18 cellular contexts compared by ENCODE assay signal in genomic region chr20:52800734-52801627, GRCh38.
A peak's percentile ranks its signal among the peaks of the same experiment; 100 is the strongest.
DNase-seq lines count a peak whose midpoint lies in the region; ATAC-seq and TF ChIP-seq lines count a peak whose summit lies in the region.
"Had no signal": no experiment of that assay in that cellular context is flagged by ENCODE, and none has a peak within 500 bp of the region (broad histone marks: within the 10 kb centered on the region; RNA-seq: fewer than 3 reads in every experiment).

No MANE protein-coding gene starts in this region.

- DNase-seq in left ventricle myocardium inferior (no peak), heart left ventricle (no peak), fibroblast of mammary gland (ENCODE audit: low read depth) (peak; percentile 15), aorta (no peak), thyroid gland (no peak)
- no peak for DNase-seq in stimulated activated CD4-positive, alpha-beta T cell treated with anti-CD3 and anti-CD28 coated beads, Interleukin-4, amount 100 ng/mL, for 4 hours
- DNase-seq in activated T-helper 1 cell treated with anti-CD3 and anti-CD28 coated beads, Interleukin-12 subunit alpha, Interleukin-12 subunit beta, Interleukin-2, Interleukin-4 antibody, amounts not matched to agents 30 ng/mL and 10 ng/mL and 1 ng/mL, durations not matched to agents 14 hours and 24 hours and 36 hours (ENCODE audit: low spot score), result no peak
- DNase-seq: Calu3; CD4-positive, CD25-positive, alpha-beta regulatory T cell; DMS79 treated with DMSO at 0.1 percent for 48 hours; H9; Karpas-422; NCI-H1105 treated with DMSO at 0.1 percent for 48 hours; NCI-H1930; NCI-H2171 treated with DMSO at 0.1 percent for 48 hours; RPMI8226 had no signal

- intact Hi-C loops in left ventricle myocardium inferior (cut with micrococcal nuclease), result no loop called here
- intact Hi-C loops in heart left ventricle (cut with DNase I), result no loop called here
- intact Hi-C loops in aorta (cut with DNase I), result no loop called here
- intact Hi-C loops in thyroid gland (cut with DNase I), result no loop called here
- intact Hi-C loops in activated T-helper 1 cell treated with anti-CD3 and anti-CD28 coated beads, Interleukin-12 subunit alpha, Interleukin-12 subunit beta, Interleukin-2, Interleukin-4 antibody, amounts not matched to agents 30 ng/mL and 10 ng/mL and 1 ng/mL, durations not matched to agents 14 hours and 24 hours and 36 hours (cut with micrococcal nuclease), result no loop called here

- no peak overlapping the region for H3K4me3 ChIP-seq in left ventricle myocardium inferior
- no peak overlapping the region for H3K4me3 ChIP-seq in heart left ventricle
- H3K4me3 ChIP-seq in fibroblast of mammary gland (ENCODE audit: control insufficient read depth, low read depth, low read length), result no peak overlapping the region
- H3K4me3 ChIP-seq in aorta (ENCODE audit: low read length in 2 of 2), result no peak overlapping the region
- H3K4me3 ChIP-seq in thyroid gland (replicated peaks in 1 of 3), result no peak overlapping the region
- H3K4me3 ChIP-seq: A549 had no signal

- H3K27me3 ChIP-seq in left ventricle myocardium inferior (ENCODE audit: low read depth) (no peaks in the 10 kb centered on the region), heart left ventricle (no peaks in the 10 kb centered on the region), aorta (ENCODE audit: control insufficient read depth in 1 of 2, insufficient read depth in 2 of 2, low read length in 1 of 2) (no peaks in the 10 kb centered on the region), thyroid gland (no peaks in the 10 kb centered on the region)

- H3K4me3 Mint-ChIP-seq in activated T-helper 1 cell treated with anti-CD3 and anti-CD28 coated beads, Interleukin-12 subunit alpha, Interleukin-12 subunit beta, Interleukin-2, Interleukin-4 antibody, amounts not matched to agents 30 ng/mL and 10 ng/mL and 1 ng/mL, durations not matched to agents 14 hours and 24 hours and 36 hours, result no peak overlapping the region
- H3K4me3 Mint-ChIP-seq: CD4-positive, CD25-positive, alpha-beta regulatory T cell; H9 had no signal

- no peaks in the 10 kb centered on the region for H3K9me3 Mint-ChIP-seq in activated T-helper 1 cell treated with anti-CD3 and anti-CD28 coated beads, Interleukin-12 subunit alpha, Interleukin-12 subunit beta, Interleukin-2, Interleukin-4 antibody, amounts not matched to agents 30 ng/mL and 10 ng/mL and 1 ng/mL, durations not matched to agents 14 hours and 24 hours and 36 hours
- H3K9me3 Mint-ChIP-seq: CD4-positive, CD25-positive, alpha-beta regulatory T cell; H9 had no signal

- H3K36me3 ChIP-seq in left ventricle myocardium inferior, result no peaks in the 10 kb centered on the region
- H3K36me3 ChIP-seq in heart left ventricle, result no peaks in the 10 kb centered on the region
- H3K36me3 ChIP-seq in aorta (ENCODE audit: control insufficient read depth in 1 of 2, insufficient read depth in 2 of 2, low read length in 1 of 2), result no peaks in the 10 kb centered on the region
- no peaks in the 10 kb centered on the region for H3K36me3 ChIP-seq in thyroid gland

- no peaks in the 10 kb centered on the region for H3K4me1 Mint-ChIP-seq in activated T-helper 1 cell treated with anti-CD3 and anti-CD28 coated beads, Interleukin-12 subunit alpha, Interleukin-12 subunit beta, Interleukin-2, Interleukin-4 antibody, amounts not matched to agents 30 ng/mL and 10 ng/mL and 1 ng/mL, durations not matched to agents 14 hours and 24 hours and 36 hours (ENCODE audit: low read depth)
- H3K4me1 Mint-ChIP-seq: CD4-positive, CD25-positive, alpha-beta regulatory T cell; H9 had no signal

- H3K9me3 ChIP-seq in left ventricle myocardium inferior (replicated peaks), result no peaks in the 10 kb centered on the region
- no peaks in the 10 kb centered on the region for H3K9me3 ChIP-seq in heart left ventricle
- no peaks in the 10 kb centered on the region for H3K9me3 ChIP-seq in aorta (ENCODE audit: control insufficient read depth, low read length)
- no peaks in the 10 kb centered on the region for H3K9me3 ChIP-seq in thyroid gland
- H3K9me3 ChIP-seq: A549 had no signal

- H3K27ac ChIP-seq in left ventricle myocardium inferior (replicated peaks) (peak overlapping the region; percentile 39), heart left ventricle (no peak overlapping the region), VCaP (peak overlapping the region; percentile 61), aorta (ENCODE audit: low read depth in 1 of 2, low read length in 2 of 2) (no peak overlapping the region), thyroid gland (no peak overlapping the region)
- H3K27ac ChIP-seq: A549 had no signal

- peaks cover 1% of the 10 kb centered on the region for H3K27me3 Mint-ChIP-seq in activated T-helper 1 cell treated with anti-CD3 and anti-CD28 coated beads, Interleukin-12 subunit alpha, Interleukin-12 subunit beta, Interleukin-2, Interleukin-4 antibody, amounts not matched to agents 30 ng/mL and 10 ng/mL and 1 ng/mL, durations not matched to agents 14 hours and 24 hours and 36 hours (ENCODE audit: insufficient read depth)

- 69 to 77% (median 73%) methylated on average over 6 of the region's 6 CpGs for WGBS in heart left ventricle, 4 donors
- WGBS in aorta, 2 donors, result 26 to 33% methylated on average over 6 of the region's 6 CpGs
- WGBS in thyroid gland, 2 donors, result 67 to 72% methylated on average over 6 of the region's 6 CpGs

- no peaks in the 10 kb centered on the region for H3K4me1 ChIP-seq in left ventricle myocardium inferior
- peaks cover 0 to 3% (median 0%) of the 10 kb centered on the region in 12 donors for H3K4me1 ChIP-seq in heart left ventricle
- H3K4me1 ChIP-seq in aorta (ENCODE audit: control insufficient read depth in 1 of 2, insufficient read depth in 2 of 2, low read length in 2 of 2), result no peaks in the 10 kb centered on the region
- no peaks in the 10 kb centered on the region for H3K4me1 ChIP-seq in thyroid gland
- H3K4me1 ChIP-seq: A549 had no signal

- no peak for TF ChIP-seq POLR2A in heart left ventricle (IDR thresholded peaks at IDR 0.05)
- TF ChIP-seq POLR2A in thyroid gland (IDR thresholded peaks at IDR 0.05), result no peak

- no peaks in the 10 kb centered on the region for H3K36me3 Mint-ChIP-seq in activated T-helper 1 cell treated with anti-CD3 and anti-CD28 coated beads, Interleukin-12 subunit alpha, Interleukin-12 subunit beta, Interleukin-2, Interleukin-4 antibody, amounts not matched to agents 30 ng/mL and 10 ng/mL and 1 ng/mL, durations not matched to agents 14 hours and 24 hours and 36 hours (ENCODE audit: low read depth)
- H3K36me3 Mint-ChIP-seq: CD4-positive, CD25-positive, alpha-beta regulatory T cell had no signal

- no peak for TF ChIP-seq CTCF in left ventricle myocardium inferior (IDR thresholded peaks at IDR 0.05; ENCODE audit: borderline replicate concordance)
- no peak for TF ChIP-seq CTCF in heart left ventricle (IDR thresholded peaks at IDR 0.05)
- no peak for TF ChIP-seq CTCF in VCaP (conservative IDR thresholded peaks at IDR 0.05)
- no peak for TF ChIP-seq CTCF in fibroblast of mammary gland (conservative IDR thresholded peaks at IDR 0.05; ENCODE audit: control insufficient read depth, insufficient read depth, low read depth, low read length)
- TF ChIP-seq CTCF in thyroid gland (IDR thresholded peaks at IDR 0.05), result no peak

- ATAC-seq in heart left ventricle (no peak), aorta (ENCODE audit: low FRiP score) (peak; percentile 55)
- ATAC-seq: A549 had no signal

- H3K27ac Mint-ChIP-seq in activated T-helper 1 cell treated with anti-CD3 and anti-CD28 coated beads, Interleukin-12 subunit alpha, Interleukin-12 subunit beta, Interleukin-2, Interleukin-4 antibody, amounts not matched to agents 30 ng/mL and 10 ng/mL and 1 ng/mL, durations not matched to agents 14 hours and 24 hours and 36 hours, result no peak overlapping the region
- H3K27ac Mint-ChIP-seq: CD4-positive, CD25-positive, alpha-beta regulatory T cell; H9 had no signal

Comparison
In these comparisons a context has a peak if more than half of its experiments do, and no peak if none do; other contexts are left out.
1. H3K27ac ChIP-seq: peak in left ventricle myocardium inferior (single experiment) and VCaP (single experiment); none in heart left ventricle (0 of 12), aorta (0 of 2) and thyroid gland (0 of 3).